ENCODE assay signal across 21 cellular contexts in genomic region chr15:98758224-98758623, GRCh38.
DNase-seq lines count a peak whose midpoint lies in the region; ATAC-seq, FAIRE-seq and TF ChIP-seq lines count a peak whose summit lies in the region.
"Had no signal": no experiment of that assay in that cellular context is flagged by ENCODE, and none has a peak within 500 bp of the region (broad histone marks: within the 10 kb centered on the region; RNA-seq: fewer than 3 reads in every experiment).

No MANE protein-coding gene starts in this region.

- POLR2A ChIA-PET in K562 (lab: Yijun Ruan, JAX): interaction anchor here (0.6 kb wide), 1 partner anchor 8 kb away, joined by 3 read pairs; no protein-coding TSS in a partner anchor

- no peak for ATAC-seq in K562

- H2BK12ac ChIP-seq in trophoblast cell (ENCODE audit: low read length): no peak overlapping the region

- H3K4me3 ChIP-seq in K562 (no peak overlapping the region), trophoblast cell (ENCODE audit: low read depth, low read length) (no peak overlapping the region), Peyer's patch (no peak overlapping the region)
- H3K4me3 ChIP-seq: SK-N-MC had no signal

- WGBS in K562 (ENCODE audit: insufficient coverage, low coverage, missing lambda C conversion rate): 0% methylated on average over 8 of the region's 8 CpGs
- no CpG with 5 or more reads among the region's 8 CpGs for WGBS in trophoblast cell (ENCODE audit: extremely low coverage, insufficient coverage, insufficient read length)

- TF ChIP-seq RAD21 in K562 (CRISPR knock-in tag; conservative IDR thresholded peaks at IDR 0.05 in 1 of 2, IDR thresholded peaks at IDR 0.05 in 1 of 2): no peak

- H4K91ac ChIP-seq in trophoblast cell (ENCODE audit: low read depth, low read length): no peak overlapping the region

- TF ChIP-seq CTCF in K562 (IDR thresholded peaks at IDR 0.05 in 2 of 3, conservative IDR thresholded peaks at IDR 0.05 in 1 of 3; ENCODE audit: insufficient read depth in 2 of 3, low read depth in 1 of 3, low read length in 3 of 3): no peak
- no peak for TF ChIP-seq CTCF in Peyer's patch (IDR thresholded peaks at IDR 0.05)

- intact Hi-C loops in K562 (cut with micrococcal nuclease): no loop called here

- H3K27me3 ChIP-seq in K562 (ENCODE audit: control insufficient read depth in 2 of 2, insufficient read depth in 2 of 2, low read length in 2 of 2): peaks cover 4 to 23% of the 10 kb centered on the region in 2 experiments; a peak in 3 of 5 replicates
- no peaks in the 10 kb centered on the region for H3K27me3 ChIP-seq in trophoblast cell (ENCODE audit: insufficient read depth, low read length)
- no peaks in the 10 kb centered on the region for H3K27me3 ChIP-seq in Peyer's patch

- peak overlapping the region; percentile 46 for H3K4ac ChIP-seq in trophoblast cell (ENCODE audit: low read depth, low read length)

- no peak overlapping the region for H2BK120ac ChIP-seq in trophoblast cell (ENCODE audit: insufficient read depth, low read length, poor library complexity)

- no peak overlapping the region for H4K12ac ChIP-seq in trophoblast cell (ENCODE audit: low read depth, low read length)

- H3K9ac ChIP-seq in K562 (ENCODE audit: insufficient read depth in 1 of 2, low read depth in 2 of 2, low read length in 2 of 2) (no peak overlapping the region), trophoblast cell (ENCODE audit: low read length) (no peak overlapping the region)

- no peak overlapping the region for H3K14ac ChIP-seq in trophoblast cell (ENCODE audit: low read length)

- H2AK5ac ChIP-seq in trophoblast cell (ENCODE audit: low read length): no peak overlapping the region

- no peak overlapping the region for H2AFZ ChIP-seq in K562 (ENCODE audit: low read depth, low read length)
- H2AFZ ChIP-seq in trophoblast cell (ENCODE audit: insufficient read depth, low read length, poor library complexity): no peak overlapping the region

- peaks cover 6% of the 10 kb centered on the region; the same call in 1 of the 2 replicates for H4K20me1 ChIP-seq in K562 (replicated peaks; ENCODE audit: control insufficient read depth, insufficient read depth, low read length)

- H3K23ac ChIP-seq in trophoblast cell (ENCODE audit: low read length): no peak overlapping the region

- DNase-seq in NCI-H524 (lab: John Stamatoyannopoulos, UW) (peak; percentile 24 to 66), NCI-H524 treated with DMSO at 0.1 percent for 48 hours (lab: John Stamatoyannopoulos, UW) (no peak), SK-N-DZ (ENCODE audit: low spot score) (peak; percentile 76), K562 (ENCODE audit: extremely low read depth in 1 of 4, low spot score in 3 of 4) (no peak), trophoblast cell (peak; percentile 52 to 74), T1000 (lab: John Stamatoyannopoulos, UW) (no peak), Peyer's patch (no peak)
- no peak for DNase-seq in activated naive CD4-positive, alpha-beta T cell (lab: John Stamatoyannopoulos, UW)
- DNase-seq: 8988T; Caco-2; CD4-positive, CD25-positive, alpha-beta regulatory T cell; DMS153; GDM1; HCEC 1CT; MM.1S; NCI-H1092; NCI-H146; NCI-H2081; NCI-H510A; Right ventricle myocardium superior had no signal

- no peak overlapping the region for H4K8ac ChIP-seq in trophoblast cell (ENCODE audit: low read depth, low read length)

- no TSS peak for BruUV-seq in K562 (replicated peaks; lab: Mats Ljungman, UMichigan)

- H3K79me1 ChIP-seq in trophoblast cell (ENCODE audit: low read length): peaks cover 4% of the 10 kb centered on the region

- H3K4me2 ChIP-seq in K562 (ENCODE audit: insufficient read depth, low read length) (no peak overlapping the region), trophoblast cell (ENCODE audit: low read length) (no peak overlapping the region)

- no peaks in the 10 kb centered on the region for H3K79me2 ChIP-seq in K562 (ENCODE audit: control insufficient read depth, insufficient read depth, low read length)
- H3K79me2 ChIP-seq in trophoblast cell (ENCODE audit: control insufficient read depth, insufficient read depth, low read length, poor library complexity): peaks cover 11% of the 10 kb centered on the region

- H3K9me1 ChIP-seq in K562 (ENCODE audit: control insufficient read depth, insufficient read depth, low read length): no peaks in the 10 kb centered on the region

- H3K4me1 ChIP-seq in K562 (replicated peaks in 1 of 2; ENCODE audit: control insufficient read depth in 2 of 2, insufficient read depth in 2 of 2, low read length in 2 of 2) (no peaks in the 10 kb centered on the region), trophoblast cell (ENCODE audit: control insufficient read depth in 1 of 2, insufficient read depth in 2 of 2, low read length in 2 of 2) (peaks cover 10 to 16% of the 10 kb centered on the region in 2 experiments), Peyer's patch (no peaks in the 10 kb centered on the region)
- H3K4me1 ChIP-seq: Caco-2 had no signal

- in situ Hi-C loops in K562 (cut with MboI): no loop called here

- CTCF ChIA-PET in K562 (lab: Yijun Ruan, JAX; ENCODE audit: low intra/inter-chr PET ratio): no interaction called here

- no peak for TF ChIP-seq POLR2A in K562 (conservative IDR thresholded peaks at IDR 0.05)
- no peak for TF ChIP-seq POLR2A in Peyer's patch (IDR thresholded peaks at IDR 0.05)

- H2BK5ac ChIP-seq in trophoblast cell (ENCODE audit: low read depth, low read length, poor library complexity): no peak overlapping the region

- H3K27ac ChIP-seq in K562 (ENCODE audit: extremely low read depth, low read depth, low read length): no peak overlapping the region
- no peak overlapping the region for H3K27ac ChIP-seq in trophoblast cell (ENCODE audit: low read depth, low read length)
- H3K27ac ChIP-seq in Peyer's patch: no peak overlapping the region
- H3K27ac ChIP-seq: SK-N-MC had no signal

- FAIRE-seq in K562 (lab: Jason Lieb, UNC): no peak

- TF ChIP-seq EP300 in K562 (IDR thresholded peaks at IDR 0.05; ENCODE audit: low read length): no peak

- no peak overlapping the region for H3K18ac ChIP-seq in trophoblast cell (ENCODE audit: low read length)

- H3K36me3 ChIP-seq in K562 (ENCODE audit: control insufficient read depth, insufficient read depth, low read length): no peaks in the 10 kb centered on the region
- H3K36me3 ChIP-seq in trophoblast cell (ENCODE audit: control insufficient read depth in 1 of 2, insufficient read depth in 2 of 2, low read length in 2 of 2): no peaks in the 10 kb centered on the region
- no peaks in the 10 kb centered on the region for H3K36me3 ChIP-seq in Peyer's patch

- H3K9me3 ChIP-seq in K562 (replicated peaks; ENCODE audit: control insufficient read depth, insufficient read depth, low read depth, low read length) (no peaks in the 10 kb centered on the region), trophoblast cell (ENCODE audit: insufficient read depth, low read depth, low read length) (no peaks in the 10 kb centered on the region), Peyer's patch (no peaks in the 10 kb centered on the region)
- H3K9me3 ChIP-seq: Caco-2 had no signal

TF ChIP-seq in K562, 482 proteins besides CTCF, POLR2A, EP300 and RAD21:
- TF ChIP-seq HNRNPLL (IDR thresholded peaks at IDR 0.05; ENCODE audit: low read depth, low read length, poor library complexity, severe bottlenecking): no peak
- no peak for TF ChIP-seq ZNF609 (CRISPR knock-in tag; IDR thresholded peaks at IDR 0.05; ENCODE audit: borderline replicate concordance)
- 0 out of 2 replicates have a peak, but pooled peaks have one; percentile 17 for TF ChIP-seq PKNOX1 (IDR thresholded peaks at IDR 0.05)
- TF ChIP-seq DPF2 (IDR thresholded peaks at IDR 0.05): no peak
- no peak for TF ChIP-seq CHD4 (IDR thresholded peaks at IDR 0.05; ENCODE audit: insufficient read depth, insufficient replicate concordance, low read depth, low read length, poor library complexity, severe bottlenecking)
TF ChIP-seq in K562: peak in this region for 1.

Comparison
In these comparisons a context has a peak if more than half of its experiments do, and no peak if none do; other contexts are left out.
1. DNase-seq: peak in NCI-H524 (2 of 2), SK-N-DZ (single experiment) and trophoblast cell (2 of 2); none in NCI-H524 treated with DMSO at 0.1 percent for 48 hours (single experiment), K562 (0 of 4), activated naive CD4-positive, alpha-beta T cell (0 of 4), T1000 (single experiment) and Peyer's patch (0 of 3).